ENCODE assay signal across 22 cellular contexts in the genomic region with DNA sequence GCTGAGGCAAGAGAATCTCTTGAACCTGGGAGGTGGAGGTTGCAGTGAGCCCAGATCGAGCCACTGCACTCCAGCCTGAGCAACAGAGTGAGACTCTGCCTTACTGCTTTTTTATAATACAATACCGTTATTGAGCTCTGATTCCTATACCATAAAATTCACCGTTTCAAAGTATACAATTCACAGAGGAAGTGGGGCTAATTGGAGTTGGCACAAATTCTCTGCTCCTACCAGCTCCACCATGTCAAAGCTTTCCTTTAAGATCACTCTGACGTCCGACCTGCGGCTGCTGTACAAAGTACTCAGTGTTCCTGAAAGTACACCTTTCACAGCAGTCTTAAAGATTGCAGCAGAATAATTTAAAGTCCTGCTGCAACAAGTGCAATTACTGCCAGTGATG.
"Had no signal": no experiment of that assay in that cellular context is flagged by ENCODE, and none has a peak within 500 bp of the region (broad histone marks: within the 10 kb centered on the region; RNA-seq: fewer than 3 reads in every experiment).

No MANE protein-coding gene starts in this region.

- H3K9me3 ChIP-seq: pancreas, right lobe of liver, tibial artery, upper lobe of left lung had no signal

- H3K4me3 ChIP-seq: dorsolateral prefrontal cortex, lung, pancreas, right lobe of liver, smooth muscle cell, tibial artery, upper lobe of left lung had no signal

- H3K4me2 ChIP-seq: smooth muscle cell had no signal

- H3K36me3 ChIP-seq: pancreas, right lobe of liver, tibial artery, upper lobe of left lung had no signal

- H3K27me3 ChIP-seq: dorsolateral prefrontal cortex, pancreas, right lobe of liver, tibial artery, upper lobe of left lung had no signal

- DNase-seq: cortex of kidney; dorsolateral prefrontal cortex; effector CD4-positive, alpha-beta T cell; hypothalamus; immature natural killer cell; islet precursor cell; naive thymus-derived CD8-positive, alpha-beta T cell; nephron progenitor cell; occipital lobe; pancreas; retina; right lobe of liver; stimulated activated CD4-positive, alpha-beta T cell treated with anti-CD3 and anti-CD28 coated beads, Interleukin-12 subunit alpha, Interleukin-12 subunit beta, amount 100 ng/mL, for 4 hours; stimulated activated CD4-positive, alpha-beta T cell treated with anti-CD3 and anti-CD28 coated beads, Interleukin-1b, Interleukin-23, amount 100 ng/mL, for 48 hours; stimulated activated CD4-positive, alpha-beta T cell treated with anti-CD3 and anti-CD28 coated beads, Interleukin-4, amount 100 ng/mL, for 1 hour; stimulated activated CD8-positive, alpha-beta memory T cell treated with anti-CD3 and anti-CD28 coated beads, Interleukin-4, amount 100 ng/mL, for 48 hours; stimulated activated naive CD4-positive, alpha-beta T cell; stimulated activated naive CD8-positive, alpha-beta T cell treated with anti-CD3 and anti-CD28 coated beads, Interleukin-15, amount 100 ng/mL, for 72 hours; tibial artery; upper lobe of left lung had no signal

- H3K4me1 ChIP-seq: pancreas, tibial artery, upper lobe of left lung had no signal

- H3K27ac ChIP-seq: dorsolateral prefrontal cortex, pancreas, right lobe of liver, tibial artery, upper lobe of left lung had no signal
